ENCODE assay signal across 11 cellular contexts in genomic region chr2:240818543-240819403, GRCh38. TPM values are rescaled to one million over a fixed set of nuclear protein-coding genes. Genes with fewer than 3 reads are reported as not detected.
A peak's percentile ranks its signal among the peaks of the same experiment; 100 is the strongest.
DNase-seq lines count a peak whose midpoint lies in the region; ATAC-seq and TF ChIP-seq lines count a peak whose summit lies in the region.
"Had no signal": no experiment of that assay in that cellular context is flagged by ENCODE, and none has a peak within 500 bp of the region (broad histone marks: within the 10 kb centered on the region; RNA-seq: fewer than 3 reads in every experiment).

No MANE protein-coding gene starts in this region.

- TF ChIP-seq POLR2A in esophagus muscularis mucosa (IDR thresholded peaks at IDR 0.05; ENCODE audit: low read depth), result no peak

- H3K9me3 ChIP-seq in esophagus muscularis mucosa, result peaks cover 0 to 22% (median 8%) of the 10 kb centered on the region in 4 donors

- DNase-seq in COR-L47 (lab: John Stamatoyannopoulos, UW) (peak; percentile 36), NCI-H2196 treated with DMSO at 0.1 percent for 48 hours (lab: John Stamatoyannopoulos, UW; ENCODE audit: unreplicated experiment) (peak; percentile 25), esophagus muscularis mucosa (ENCODE audit: extremely low spot score) (no peak), nucleus accumbens (lab: John Stamatoyannopoulos, UW) (peak in 40 of 56 donors; percentile 15 to 74 (median 56))

- no peak for TF ChIP-seq EP300 in esophagus muscularis mucosa (IDR thresholded peaks at IDR 0.05)

- no peak for ATAC-seq in HG03039 (IDR thresholded peaks at IDR 0.05; ENCODE audit: unreplicated experiment)
- no peak for ATAC-seq in GM19324 (IDR thresholded peaks at IDR 0.05; ENCODE audit: low FRiP score, unreplicated experiment)
- ATAC-seq in GM18858 (IDR thresholded peaks at IDR 0.05; ENCODE audit: unreplicated experiment), result no peak
- no peak for ATAC-seq in HG02623 (IDR thresholded peaks at IDR 0.05; ENCODE audit: unreplicated experiment)
- ATAC-seq: activated CD4-positive, CD25-positive, alpha-beta regulatory T cell treated with anti-CD3 and anti-CD28 coated beads, Interleukin-2, amount 50 U/mL, for 24 hours; gastroesophageal sphincter; GM12878 had no signal

- no peak overlapping the region for H3K27ac ChIP-seq in esophagus muscularis mucosa (replicated peaks in 1 of 4)
- H3K27ac ChIP-seq: gastroesophageal sphincter had no signal

- no peak for TF ChIP-seq CTCF in esophagus muscularis mucosa (IDR thresholded peaks at IDR 0.05)

- peaks cover 0 to 92% (median 35%) of the 10 kb centered on the region in 4 donors for H3K27me3 ChIP-seq in esophagus muscularis mucosa

- no peaks in the 10 kb centered on the region for H3K36me3 ChIP-seq in esophagus muscularis mucosa
- H3K36me3 ChIP-seq: gastroesophageal sphincter had no signal

- intact Hi-C loops in esophagus muscularis mucosa (cut with DNase I), result no loop called here

- peaks cover 18 to 30% (median 27%) of the 10 kb centered on the region in 4 donors for H3K4me1 ChIP-seq in esophagus muscularis mucosa

- 60% methylated on average over 1 of the region's 71 CpGs for WGBS in esophagus muscularis mucosa

- H3K4me3 ChIP-seq in esophagus muscularis mucosa, result peak overlapping the region; percentile 38 to 48 (median 39)
- H3K4me3 ChIP-seq: GM12878 had no signal

RNA-seq across cellular contexts. Expression of gene KIF1A, which starts 1.2 kb away (rescaled TPM):
- total RNA-seq in esophagus muscularis mucosa, result 1 to 10 TPM; 1.7 to 4.1 (median 3.4) TPM

RNA-seq across cellular contexts. Expression of gene AGXT, which starts 49.9 kb away (rescaled TPM):
- total RNA-seq in esophagus muscularis mucosa, result not detected
- total RNA-seq: gastroesophageal sphincter had no signal
